ENCODE assay signal across 9 cellular contexts in the genomic region with DNA sequence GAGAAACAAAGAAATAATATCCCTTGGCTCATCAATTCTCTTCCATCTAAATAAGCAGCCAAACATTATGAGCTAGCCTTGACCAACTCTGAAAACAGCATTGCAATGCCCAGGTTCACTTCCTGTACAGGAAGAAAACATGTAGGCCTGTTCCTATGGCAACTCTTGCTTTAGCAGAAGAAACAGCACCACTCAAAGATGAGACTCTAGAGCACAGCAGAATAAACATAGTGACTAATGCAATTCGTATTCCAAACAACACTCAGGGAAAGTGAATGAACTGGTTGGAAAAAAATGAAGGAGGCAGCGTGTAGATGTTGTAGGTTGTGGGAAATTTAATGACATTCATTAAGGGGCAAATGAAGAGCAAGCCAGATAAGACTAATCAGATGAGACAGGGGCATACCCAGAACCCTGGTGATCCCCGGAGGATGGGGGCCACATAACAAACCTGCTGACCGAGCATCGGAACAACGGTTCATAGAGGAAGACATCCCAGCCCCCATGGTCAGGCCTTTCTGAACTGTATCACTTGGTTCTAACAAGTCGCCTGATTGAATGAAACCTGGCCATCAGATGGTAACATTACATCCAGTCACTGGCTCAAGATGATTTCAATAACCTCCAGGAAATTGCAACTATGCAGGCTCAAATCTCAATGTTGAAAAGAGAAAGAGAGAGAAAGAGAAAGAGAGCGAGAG. TPM values are rescaled to one million over a fixed set of nuclear protein-coding genes. Genes with fewer than 3 reads are reported as not detected.
DNase-seq lines count a peak whose midpoint lies in the region; ATAC-seq, FAIRE-seq and TF ChIP-seq lines count a peak whose summit lies in the region.
"Had no signal": no experiment of that assay in that cellular context is flagged by ENCODE, and none has a peak within 500 bp of the region (broad histone marks: within the 10 kb centered on the region; RNA-seq: fewer than 3 reads in every experiment).

No MANE protein-coding gene starts in this region.

- H3K9me3 Mint-ChIP-seq in neural progenitor cell = no peaks in the 10 kb centered on the region

- H4K20me1 ChIP-seq in neural cell (ENCODE audit: insufficient read depth) (no peaks in the 10 kb centered on the region), neural progenitor cell (ENCODE audit: low read depth) (no peaks in the 10 kb centered on the region)

- no peak for TF ChIP-seq EP300 in neural cell (conservative IDR thresholded peaks at IDR 0.05; ENCODE audit: poor library complexity, severe bottlenecking)

- no peak overlapping the region for H3K9ac ChIP-seq in neural cell (ENCODE audit: low read length)
- H3K9ac ChIP-seq in neural progenitor cell = no peak overlapping the region

- peaks cover 33% of the 10 kb centered on the region for H3K4me1 Mint-ChIP-seq in neural progenitor cell

- ATAC-seq in HG03354 (IDR thresholded peaks at IDR 0.05; ENCODE audit: poor library complexity, severe bottlenecking, unreplicated experiment) (peak; percentile 79), SK-N-SH treated with all-trans-retinoic acid at 6 μM for 48 hours (peak; percentile 91)

- in situ Hi-C loops in Caki2 (cut with HindIII; ENCODE audit: low pct_unique_long_range_greater_than_20kb, low sequenced_read_pairs) = no loop called here

- H3K36me3 ChIP-seq in neural cell (ENCODE audit: insufficient read depth, low read length) = no peaks in the 10 kb centered on the region
- H3K36me3 ChIP-seq in neural progenitor cell = no peaks in the 10 kb centered on the region

- H3K27ac ChIP-seq in neural cell (ENCODE audit: low read length) (peak overlapping the region; percentile 29), neural progenitor cell (no peak overlapping the region)

- TF ChIP-seq CTCF in epithelial cell of esophagus (IDR thresholded peaks at IDR 0.05; ENCODE audit: insufficient read depth, low read depth, low read length, missing control alignments) (no peak), neural cell (IDR thresholded peaks at IDR 0.05; ENCODE audit: poor library complexity, severe bottlenecking) (no peak), neural progenitor cell (IDR thresholded peaks at IDR 0.05) (no peak)

- H3K27ac Mint-ChIP-seq in neural progenitor cell = no peak overlapping the region

- H2AFZ ChIP-seq in neural cell (ENCODE audit: low read depth, low read length) = no peak overlapping the region
- H2AFZ ChIP-seq in neural progenitor cell (replicated peaks) = no peak overlapping the region

- peak; percentile 10 for TF ChIP-seq RAD21 in neural cell (conservative IDR thresholded peaks at IDR 0.05)

- no peaks in the 10 kb centered on the region for H3F3A ChIP-seq in neural cell (ENCODE audit: insufficient read depth, low read length, poor library complexity, severe bottlenecking)
- H3F3A ChIP-seq in neural progenitor cell (ENCODE audit: low read depth) = no peaks in the 10 kb centered on the region

- H3K4me3 ChIP-seq in epithelial cell of esophagus (ENCODE audit: low read length) (no peak overlapping the region), neural cell (ENCODE audit: low read length) (no peak overlapping the region), neural progenitor cell (no peak overlapping the region)

- no peaks in the 10 kb centered on the region for H3K27me3 ChIP-seq in neural cell (ENCODE audit: insufficient read depth, low read depth, low read length)
- H3K27me3 ChIP-seq in neural progenitor cell = no peaks in the 10 kb centered on the region

- DNase-seq in Caki2 (ENCODE audit: low read depth) (peak; percentile 79), GM19239 (ENCODE audit: insufficient read length, low spot score) (no peak), epithelial cell of esophagus (ENCODE audit: low read depth) (peak; percentile 96), D341Med (ENCODE audit: low spot score) (no peak), neural progenitor cell (ENCODE audit: low spot score) (no peak)

- H3K27me3 Mint-ChIP-seq in neural progenitor cell (ENCODE audit: insufficient read depth, low read depth) = peaks cover 3% of the 10 kb centered on the region

- H3K4me1 ChIP-seq in neural progenitor cell = peaks cover 4% of the 10 kb centered on the region

- H3K79me2 ChIP-seq in neural cell (replicated peaks; ENCODE audit: insufficient read depth, low read length) = no peaks in the 10 kb centered on the region
- no peaks in the 10 kb centered on the region for H3K79me2 ChIP-seq in neural progenitor cell (ENCODE audit: low read depth)

- H3K9me3 ChIP-seq in neural cell (ENCODE audit: low read length) = no peaks in the 10 kb centered on the region
- no peaks in the 10 kb centered on the region for H3K9me3 ChIP-seq in neural progenitor cell (ENCODE audit: low read depth)

- H3K4me2 ChIP-seq in neural cell (ENCODE audit: low read length) (no peak overlapping the region), neural progenitor cell (no peak overlapping the region)

- FAIRE-seq in GM19239 (lab: Jason Lieb, UNC) = peak; percentile 95
- FAIRE-seq: TTC549 had no signal

- no peaks in the 10 kb centered on the region for H3K9me2 ChIP-seq in neural cell (ENCODE audit: insufficient read depth, low read length)

- H3K36me3 Mint-ChIP-seq in neural progenitor cell = no peaks in the 10 kb centered on the region

- no peak overlapping the region for H3K4me3 Mint-ChIP-seq in neural progenitor cell

TF ChIP-seq in SK-N-SH treated with all-trans-retinoic acid at 6 μM for 48 hours, 23 proteins besides CTCF, POLR2A, EP300 and RAD21 (continues in another document):
- no peak for TF ChIP-seq GLIS3 (CRISPR knock-in tag; IDR thresholded peaks at IDR 0.05)
- no peak for TF ChIP-seq RARB (CRISPR knock-in tag; IDR thresholded peaks at IDR 0.05)
- TF ChIP-seq, protein P1, sequence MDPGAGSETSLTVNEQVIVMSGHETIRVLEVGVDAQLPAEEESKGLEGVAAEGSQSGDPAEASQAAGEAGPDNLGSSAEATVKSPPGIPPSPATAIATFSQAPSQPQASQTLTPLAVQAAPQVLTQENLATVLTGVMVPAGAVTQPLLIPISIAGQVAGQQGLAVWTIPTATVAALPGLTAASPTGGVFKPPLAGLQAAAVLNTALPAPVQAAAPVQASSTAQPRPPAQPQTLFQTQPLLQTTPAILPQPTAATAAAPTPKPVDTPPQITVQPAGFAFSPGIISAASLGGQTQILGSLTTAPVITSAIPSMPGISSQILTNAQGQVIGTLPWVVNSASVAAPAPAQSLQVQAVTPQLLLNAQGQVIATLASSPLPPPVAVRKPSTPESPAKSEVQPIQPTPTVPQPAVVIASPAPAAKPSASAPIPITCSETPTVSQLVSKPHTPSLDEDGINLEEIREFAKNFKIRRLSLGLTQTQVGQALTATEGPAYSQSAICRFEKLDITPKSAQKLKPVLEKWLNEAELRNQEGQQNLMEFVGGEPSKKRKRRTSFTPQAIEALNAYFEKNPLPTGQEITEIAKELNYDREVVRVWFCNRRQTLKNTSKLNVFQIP (CRISPR knock-in tag; IDR thresholded peaks at IDR 0.05; ENCODE audit: borderline replicate concordance, low read depth) = no peak
- peak; percentile 34; the same call in 1 of the 2 replicates for TF ChIP-seq ZC3H10 (CRISPR knock-in tag; IDR thresholded peaks at IDR 0.05)
- 0 out of 2 replicates have a peak, but pooled peaks have one; percentile 24 for TF ChIP-seq CSDC2 (CRISPR knock-in tag; IDR thresholded peaks at IDR 0.05)
- TF ChIP-seq BACH2 (CRISPR knock-in tag; IDR thresholded peaks at IDR 0.05; ENCODE audit: borderline replicate concordance) = no peak
- peak; percentile 26 for TF ChIP-seq ISL1 (CRISPR knock-in tag; IDR thresholded peaks at IDR 0.05)
- 0 out of 2 replicates have a peak, but pooled peaks have one; percentile 58 for TF ChIP-seq ZFP3 (CRISPR knock-in tag; IDR thresholded peaks at IDR 0.05)

TF ChIP-seq in neural cell, 6 proteins besides CTCF, POLR2A, EP300 and RAD21 (continues in another document):
- no peak for TF ChIP-seq MXI1 (conservative IDR thresholded peaks at IDR 0.05; ENCODE audit: poor library complexity, severe bottlenecking)
- TF ChIP-seq POLR2AphosphoS5 (IDR thresholded peaks at IDR 0.05) = no peak
- no peak for TF ChIP-seq TAF1 (IDR thresholded peaks at IDR 0.05; ENCODE audit: low read depth)
- TF ChIP-seq SMC3 (conservative IDR thresholded peaks at IDR 0.05; ENCODE audit: poor library complexity) = no peak
- TF ChIP-seq, protein P2, sequence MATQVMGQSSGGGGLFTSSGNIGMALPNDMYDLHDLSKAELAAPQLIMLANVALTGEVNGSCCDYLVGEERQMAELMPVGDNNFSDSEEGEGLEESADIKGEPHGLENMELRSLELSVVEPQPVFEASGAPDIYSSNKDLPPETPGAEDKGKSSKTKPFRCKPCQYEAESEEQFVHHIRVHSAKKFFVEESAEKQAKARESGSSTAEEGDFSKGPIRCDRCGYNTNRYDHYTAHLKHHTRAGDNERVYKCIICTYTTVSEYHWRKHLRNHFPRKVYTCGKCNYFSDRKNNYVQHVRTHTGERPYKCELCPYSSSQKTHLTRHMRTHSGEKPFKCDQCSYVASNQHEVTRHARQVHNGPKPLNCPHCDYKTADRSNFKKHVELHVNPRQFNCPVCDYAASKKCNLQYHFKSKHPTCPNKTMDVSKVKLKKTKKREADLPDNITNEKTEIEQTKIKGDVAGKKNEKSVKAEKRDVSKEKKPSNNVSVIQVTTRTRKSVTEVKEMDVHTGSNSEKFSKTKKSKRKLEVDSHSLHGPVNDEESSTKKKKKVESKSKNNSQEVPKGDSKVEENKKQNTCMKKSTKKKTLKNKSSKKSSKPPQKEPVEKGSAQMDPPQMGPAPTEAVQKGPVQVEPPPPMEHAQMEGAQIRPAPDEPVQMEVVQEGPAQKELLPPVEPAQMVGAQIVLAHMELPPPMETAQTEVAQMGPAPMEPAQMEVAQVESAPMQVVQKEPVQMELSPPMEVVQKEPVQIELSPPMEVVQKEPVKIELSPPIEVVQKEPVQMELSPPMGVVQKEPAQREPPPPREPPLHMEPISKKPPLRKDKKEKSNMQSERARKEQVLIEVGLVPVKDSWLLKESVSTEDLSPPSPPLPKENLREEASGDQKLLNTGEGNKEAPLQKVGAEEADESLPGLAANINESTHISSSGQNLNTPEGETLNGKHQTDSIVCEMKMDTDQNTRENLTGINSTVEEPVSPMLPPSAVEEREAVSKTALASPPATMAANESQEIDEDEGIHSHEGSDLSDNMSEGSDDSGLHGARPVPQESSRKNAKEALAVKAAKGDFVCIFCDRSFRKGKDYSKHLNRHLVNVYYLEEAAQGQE (IDR thresholded peaks at IDR 0.05; ENCODE audit: borderline replicate concordance) = no peak

RNA-seq across cellular contexts. Expression of a gene that starts 9.0 kb away (rescaled TPM):
- total RNA-seq in Caki2 (2014; rRNA removed; shearing (Covaris generic); ENCODE audit: low replicate concordance) = 3.8 and 11.8 TPM in 2 replicates
- 4.2 and 7.7 TPM in 2 replicates for polyA plus RNA-seq in neural cell
- polyA minus RNA-seq in neural cell = 3.2 and 3.6 TPM in 2 replicates
- total RNA-seq in neural progenitor cell (ENCODE audit: low replicate concordance) = not detected in 2 replicates

RNA-seq across cellular contexts. Expression of a gene that starts 14.1 kb away (rescaled TPM):
- not detected in 2 replicates for total RNA-seq in Caki2 (2014; rRNA removed; shearing (Covaris generic); ENCODE audit: low replicate concordance)
- not detected in 2 replicates for polyA plus RNA-seq in neural cell
- not detected in 2 replicates for polyA minus RNA-seq in neural cell
- total RNA-seq in neural progenitor cell (ENCODE audit: low replicate concordance) = not detected in 2 replicates

RNA-seq across cellular contexts. Expression of a gene that starts 20.4 kb away (rescaled TPM):
- not detected in 2 replicates for total RNA-seq in Caki2 (2014; rRNA removed; shearing (Covaris generic); ENCODE audit: low replicate concordance)
- polyA plus RNA-seq in neural cell = 2.4 TPM in 1 of 2 replicates, not detected in the other
- polyA minus RNA-seq in neural cell = not detected in 2 replicates
- total RNA-seq in neural progenitor cell (ENCODE audit: low replicate concordance) = not detected in 2 replicates

Comparison
In these comparisons a context has a peak if more than half of its experiments do, and no peak if none do; other contexts are left out.
1. DNase-seq: peak in Caki2 (single experiment) and epithelial cell of esophagus (single experiment); none in GM19239 (single experiment), D341Med (single experiment) and neural progenitor cell (single experiment).